In genomic region chr7:104962781-104963180, GRCh38 we compare ENCODE assay signal across 13 cellular contexts. TPM values are rescaled to one million over a fixed set of nuclear protein-coding genes. Genes with fewer than 3 reads are reported as not detected.
A peak's percentile ranks its signal among the peaks of the same experiment; 100 is the strongest.
DNase-seq lines count a peak whose midpoint lies in the region; ATAC-seq and TF ChIP-seq lines count a peak whose summit lies in the region.
"Had no signal": no experiment of that assay in that cellular context is flagged by ENCODE, and none has a peak within 500 bp of the region (broad histone marks: within the 10 kb centered on the region; RNA-seq: fewer than 3 reads in every experiment).

No MANE protein-coding gene starts in this region.

- H3K9me3 ChIP-seq in MM.1S (replicated peaks; ENCODE audit: insufficient read depth, low read length): no peaks in the 10 kb centered on the region
- H3K9me3 ChIP-seq: mucosa of descending colon had no signal

- TF ChIP-seq CTCF in MM.1S (IDR thresholded peaks at IDR 0.05; ENCODE audit: low read length) (no peak), epithelial cell of esophagus (IDR thresholded peaks at IDR 0.05; ENCODE audit: insufficient read depth, low read depth, low read length, missing control alignments) (no peak)

- CTCF ChIA-PET in activated CD4-positive, alpha-beta T cell treated with anti-CD3 and anti-CD28 coated beads for 36 hours (lab: Charles Lee): interaction anchor here (1.0 to 1.5 kb wide), 3 partner anchors 14 to 19 kb away, joined by 3 to 7 read pairs (median 3); no protein-coding TSS in a partner anchor

- H3K9me2 ChIP-seq in MM.1S (replicated peaks; ENCODE audit: insufficient read depth, low read length): no peaks in the 10 kb centered on the region

- intact Hi-C loops in activated CD4-positive, alpha-beta T cell treated with anti-CD3 and anti-CD28 coated beads for 36 hours (cut with DNase I, micrococcal nuclease): no loop called here

- no peaks in the 10 kb centered on the region for H3K9me3 Mint-ChIP-seq in activated CD4-positive, alpha-beta T cell treated with anti-CD3 and anti-CD28 coated beads for 36 hours (ENCODE audit: low read depth)
- H3K9me3 Mint-ChIP-seq in stimulated activated naive CD8-positive, alpha-beta T cell treated with anti-CD3 and anti-CD28 coated beads, Interleukin-15, amount 100 ng/mL, for 72 hours: peaks cover 0 to 4% of the 10 kb centered on the region in 2 donors

- peaks cover 38% of the 10 kb centered on the region for H3K36me3 Mint-ChIP-seq in activated CD4-positive, alpha-beta T cell treated with anti-CD3 and anti-CD28 coated beads for 36 hours (ENCODE audit: low read depth)

- H3K36me3 ChIP-seq in MM.1S (replicated peaks; ENCODE audit: insufficient read depth, low read length): no peaks in the 10 kb centered on the region
- H3K36me3 ChIP-seq: WERI-Rb-1 had no signal

- POLR2A ChIA-PET in activated CD4-positive, alpha-beta T cell treated with anti-CD3 and anti-CD28 coated beads for 36 hours (lab: Charles Lee): no interaction called here

- no peaks in the 10 kb centered on the region for H3K27me3 Mint-ChIP-seq in activated CD4-positive, alpha-beta T cell treated with anti-CD3 and anti-CD28 coated beads for 36 hours
- H3K27me3 Mint-ChIP-seq in stimulated activated naive CD8-positive, alpha-beta T cell treated with anti-CD3 and anti-CD28 coated beads, Interleukin-15, amount 100 ng/mL, for 72 hours: no peaks in the 10 kb centered on the region

- H3K4me1 ChIP-seq in MM.1S (ENCODE audit: low read length): peaks cover 54% of the 10 kb centered on the region

- H3K9ac ChIP-seq in MM.1S (ENCODE audit: low read length): peak overlapping the region; percentile 70

- H3K27ac Mint-ChIP-seq in activated CD4-positive, alpha-beta T cell treated with anti-CD3 and anti-CD28 coated beads for 36 hours: peak overlapping the region; percentile 48
- H3K27ac Mint-ChIP-seq in stimulated activated naive CD8-positive, alpha-beta T cell treated with anti-CD3 and anti-CD28 coated beads, Interleukin-15, amount 100 ng/mL, for 72 hours: no peak overlapping the region
- H3K27ac Mint-ChIP-seq: GM23338 had no signal

- H3K27me3 ChIP-seq in MM.1S (replicated peaks; ENCODE audit: insufficient read depth, low read length): no peaks in the 10 kb centered on the region

- H4K20me1 ChIP-seq in MM.1S (ENCODE audit: insufficient read depth, low read length): no peaks in the 10 kb centered on the region

- H2AFZ ChIP-seq in MM.1S (ENCODE audit: low read length): no peak overlapping the region
- H2AFZ ChIP-seq: GM23338 had no signal

- H3K27ac ChIP-seq in MM.1S (ENCODE audit: low read length): peak overlapping the region; percentile 89
- H3K27ac ChIP-seq: WERI-Rb-1 had no signal

- no peaks in the 10 kb centered on the region for H3K79me2 ChIP-seq in MM.1S (ENCODE audit: low read length)

- no peak overlapping the region for H3K4me3 ChIP-seq in MM.1S (ENCODE audit: low read length)
- H3K4me3 ChIP-seq in epithelial cell of esophagus (ENCODE audit: low read length): no peak overlapping the region
- H3K4me3 ChIP-seq: GM23338, mucosa of descending colon had no signal

- DNase-seq in activated CD4-positive, alpha-beta T cell treated with anti-CD3 and anti-CD28 coated beads for 36 hours: peak; percentile 44
- no peak for DNase-seq in activated CD4-positive, alpha-beta T cell treated with anti-CD3 and anti-CD28 coated beads for 4 hours
- DNase-seq in MM.1S: peak; percentile 98
- peak; percentile 96 for DNase-seq in epithelial cell of esophagus (ENCODE audit: low read depth)
- peak in 1 of 2 donors; percentile 52 for DNase-seq in stimulated activated naive CD8-positive, alpha-beta T cell treated with anti-CD3 and anti-CD28 coated beads, Interleukin-15, amount 100 ng/mL, for 72 hours
- no peak for DNase-seq in NCI-H446 (lab: John Stamatoyannopoulos, UW)
- no peak for DNase-seq in NCI-H1694 treated with DMSO at 0.1 percent for 48 hours (lab: John Stamatoyannopoulos, UW)
- DNase-seq in DMS153 treated with DMSO at 0.1 percent for 48 hours (lab: John Stamatoyannopoulos, UW; ENCODE audit: unreplicated experiment): no peak
- DNase-seq: activated gamma-delta T cell, cerebellar nuclear complex, mucosa of descending colon, WERI-Rb-1 had no signal

- peak; percentile 82 for ATAC-seq in activated CD4-positive, alpha-beta T cell treated with anti-CD3 and anti-CD28 coated beads for 36 hours
- peak; percentile 96 for ATAC-seq in stimulated activated naive CD8-positive, alpha-beta T cell treated with anti-CD3 and anti-CD28 coated beads, Interleukin-15, amount 100 ng/mL, for 72 hours
- ATAC-seq: GM23338, mucosa of descending colon had no signal

- H3F3A ChIP-seq in MM.1S (ENCODE audit: insufficient read depth, low read length): peaks cover 35% of the 10 kb centered on the region

- H3K4me3 Mint-ChIP-seq in activated CD4-positive, alpha-beta T cell treated with anti-CD3 and anti-CD28 coated beads for 36 hours: no peak overlapping the region
- H3K4me3 Mint-ChIP-seq in stimulated activated naive CD8-positive, alpha-beta T cell treated with anti-CD3 and anti-CD28 coated beads, Interleukin-15, amount 100 ng/mL, for 72 hours: peak overlapping the region in 1 of 2 donors; percentile 46
- H3K4me3 Mint-ChIP-seq: GM23338 had no signal

- H3K4me1 Mint-ChIP-seq in activated CD4-positive, alpha-beta T cell treated with anti-CD3 and anti-CD28 coated beads for 36 hours: peaks cover 30% of the 10 kb centered on the region
- peaks cover 18% of the 10 kb centered on the region for H3K4me1 Mint-ChIP-seq in stimulated activated naive CD8-positive, alpha-beta T cell treated with anti-CD3 and anti-CD28 coated beads, Interleukin-15, amount 100 ng/mL, for 72 hours
- H3K4me1 Mint-ChIP-seq: GM23338 had no signal

- peak overlapping the region; percentile 47 for H3K4me2 ChIP-seq in MM.1S (ENCODE audit: low read depth, low read length)
- H3K4me2 ChIP-seq: GM23338 had no signal

RNA-seq across cellular contexts. Expression of gene KMT2E, which starts 51.2 kb away (rescaled TPM):
- 10 to 100 TPM; 94.4 to 99.3 TPM for total RNA-seq in activated CD4-positive, alpha-beta T cell treated with anti-CD3 and anti-CD28 coated beads for 36 hours

Comparison
In these comparisons a context has a peak if more than half of its experiments do, and no peak if none do; other contexts are left out.
1. DNase-seq: peak in activated CD4-positive, alpha-beta T cell treated with anti-CD3 and anti-CD28 coated beads for 36 hours (single experiment), MM.1S (single experiment) and epithelial cell of esophagus (single experiment); none in activated CD4-positive, alpha-beta T cell treated with anti-CD3 and anti-CD28 coated beads for 4 hours (0 of 2), NCI-H446 (0 of 2), NCI-H1694 treated with DMSO at 0.1 percent for 48 hours (single experiment) and DMS153 treated with DMSO at 0.1 percent for 48 hours (single experiment).